Comparison of ENCODE assay signal across 8 cellular contexts in the genomic region with DNA sequence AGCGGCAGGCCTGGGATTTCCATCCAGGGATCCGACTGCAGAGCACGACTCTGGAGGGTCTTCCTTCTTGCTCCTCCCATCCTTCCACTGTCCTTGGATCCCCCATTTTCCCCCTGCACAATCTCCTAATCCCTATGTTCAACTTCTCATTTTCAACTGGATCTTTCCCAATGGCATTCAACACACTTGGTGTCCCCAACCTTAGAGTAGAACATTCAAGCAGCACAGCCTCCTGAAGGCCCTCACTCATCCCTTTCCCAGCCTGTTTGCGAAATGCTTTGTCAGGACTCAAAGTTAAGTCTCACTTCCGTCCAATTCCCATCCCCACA. TPM values are rescaled to one million over a fixed set of nuclear protein-coding genes. Genes with fewer than 3 reads are reported as not detected.
A peak's percentile ranks its signal among the peaks of the same experiment; 100 is the strongest.
DNase-seq lines count a peak whose midpoint lies in the region; ATAC-seq and TF ChIP-seq lines count a peak whose summit lies in the region.

No MANE protein-coding gene starts in this region.

- peak overlapping the region; percentile 87 for H3K4me2 ChIP-seq in KMS-11

- peak overlapping the region; percentile 71; the same call in 1 of the 2 replicates for H3K27ac ChIP-seq in KMS-11

- CTCF ChIA-PET in BJ (lab: Yijun Ruan, JAX): interaction anchor here (0.8 to 3.5 kb wide), 22 partner anchors 7 to 506 kb away, joined by 3 to 38 read pairs (median 5); a partner anchor contains a TSS

- no peaks in the 10 kb centered on the region for H4K20me1 ChIP-seq in KMS-11 (ENCODE audit: insufficient read depth)

- H3K4me3 ChIP-seq in BJ (ENCODE audit: low read depth, low read length): peak overlapping the region; percentile 62
- peak overlapping the region; percentile 91 for H3K4me3 ChIP-seq in KMS-11 (IDR thresholded peaks at IDR 0.05; ENCODE audit: insufficient read depth, low read depth, low read length)
- H3K4me3 ChIP-seq in choroid plexus epithelial cell (ENCODE audit: low read depth, low read length): peak overlapping the region; percentile 80

- DNase-seq in BJ (ENCODE audit: low read depth) (no peak), choroid plexus epithelial cell (ENCODE audit: low read depth) (peak; percentile 9)
- no peak for DNase-seq in naive thymus-derived CD8-positive, alpha-beta T cell
- no peak for DNase-seq in stimulated activated CD4-positive, alpha-beta T cell treated with anti-CD3 and anti-CD28 coated beads, Interleukin-2, amount 100 ng/mL, for 24 hours
- DNase-seq in activated CD4-positive, CD25-positive, alpha-beta regulatory T cell (lab: John Stamatoyannopoulos, UW): no peak

- peaks cover 0 to 2% (median 0%) of the 10 kb centered on the region in 9 donors for H3K9me3 Mint-ChIP-seq in naive thymus-derived CD8-positive, alpha-beta T cell

- peaks cover 0 to 46% (median 9%) of the 10 kb centered on the region in 3 donors for H3K36me3 Mint-ChIP-seq in naive thymus-derived CD8-positive, alpha-beta T cell

- no peaks in the 10 kb centered on the region for H3K27me3 Mint-ChIP-seq in naive thymus-derived CD8-positive, alpha-beta T cell

- H3K36me3 ChIP-seq in BJ (ENCODE audit: control insufficient read depth, insufficient read depth, low read length) (peaks cover 12% of the 10 kb centered on the region), KMS-11 (ENCODE audit: insufficient read depth) (peaks cover 6% of the 10 kb centered on the region; the same call in 1 of the 2 replicates)

- peaks cover 14% of the 10 kb centered on the region; the same call in 1 of the 2 replicates for H3K79me2 ChIP-seq in KMS-11 (ENCODE audit: insufficient read depth, low read depth)

- no peak for ATAC-seq in naive thymus-derived CD8-positive, alpha-beta T cell
- ATAC-seq in GM21515 (IDR thresholded peaks at IDR 0.05; ENCODE audit: unreplicated experiment): no peak
- no peak for ATAC-seq in GM19351 (IDR thresholded peaks at IDR 0.05; ENCODE audit: unreplicated experiment)

- H3K27ac Mint-ChIP-seq in naive thymus-derived CD8-positive, alpha-beta T cell: peak overlapping the region; percentile 91 to 99 (median 97)

- H3K4me1 Mint-ChIP-seq in naive thymus-derived CD8-positive, alpha-beta T cell: peaks cover 13 to 32% (median 27%) of the 10 kb centered on the region in 4 donors

- TF ChIP-seq CTCF in BJ (IDR thresholded peaks at IDR 0.05; ENCODE audit: insufficient read depth, low read depth, low read length) (no peak), KMS-11 (conservative IDR thresholded peaks at IDR 0.05; ENCODE audit: low read depth, low read length) (no peak), choroid plexus epithelial cell (conservative IDR thresholded peaks at IDR 0.05; ENCODE audit: low read depth, low read length) (no peak)

- POLR2A ChIA-PET in BJ (lab: Charles Lee): no interaction called here
- POLR2A ChIA-PET in naive thymus-derived CD8-positive, alpha-beta T cell (lab: Charles Lee): interaction anchor here (0.7 to 2.6 kb wide), 5 partner anchors 36 to 465 kb away, joined by 4 to 13 read pairs (median 6); a partner anchor contains a TSS

- H3K27me3 ChIP-seq in BJ (ENCODE audit: control insufficient read depth, insufficient read depth, low read length) (no peaks in the 10 kb centered on the region), KMS-11 (ENCODE audit: insufficient read depth, low read depth) (no peaks in the 10 kb centered on the region)

- peak overlapping the region; percentile 94 to 99 (median 97) for H3K4me3 Mint-ChIP-seq in naive thymus-derived CD8-positive, alpha-beta T cell

- peaks cover 22% of the 10 kb centered on the region for H3K4me1 ChIP-seq in KMS-11 (ENCODE audit: low read depth, poor library complexity, severe bottlenecking)

- H3K9ac ChIP-seq in KMS-11: peak overlapping the region; percentile 68

- no peak overlapping the region for H2AFZ ChIP-seq in KMS-11 (ENCODE audit: low read depth)

RNA-seq across cellular contexts. Expression of a gene that starts 32.3 kb away (rescaled TPM):
- 370 and 463 TPM in 2 replicates for polyA plus RNA-seq in BJ (2011; rRNA removed)
- polyA minus RNA-seq in BJ (2011; rRNA and poly(A)+ RNA removed): 304 and 491 TPM in 2 replicates
- 10 to 100 TPM; 76.2 to 79.6 TPM for total RNA-seq in naive thymus-derived CD8-positive, alpha-beta T cell
- polyA plus RNA-seq in naive thymus-derived CD8-positive, alpha-beta T cell: 100 to 1,000 TPM; 178 to 224 (median 179) TPM
